In genomic region chr1:171743014-171743870, GRCh38 we compare ENCODE assay signal across 8 cellular contexts. TPM values are rescaled to one million over a fixed set of nuclear protein-coding genes. Genes with fewer than 3 reads are reported as not detected.
DNase-seq lines count a peak whose midpoint lies in the region; ATAC-seq and TF ChIP-seq lines count a peak whose summit lies in the region.

No MANE protein-coding gene starts in this region.

- H3K27ac ChIP-seq in SK-N-SH (ENCODE audit: low read depth in 2 of 2, low read length in 1 of 2), result peak overlapping the region; percentile 95 to 100
- no peak overlapping the region for H3K27ac ChIP-seq in ectodermal cell (ENCODE audit: insufficient read depth, low read depth, low read length, poor library complexity, severe bottlenecking)
- H3K27ac ChIP-seq in uterus, result peak overlapping the region; percentile 96 to 98

- H3K36me3 ChIP-seq in SK-N-SH (replicated peaks in 1 of 2; ENCODE audit: control insufficient read depth in 1 of 2, insufficient read depth in 2 of 2, low read length in 1 of 2) (peaks cover 0 to under 1% of the 10 kb centered on the region in 2 experiments), ectodermal cell (ENCODE audit: control insufficient read depth, insufficient read depth, low read length) (no peaks in the 10 kb centered on the region), uterus (no peaks in the 10 kb centered on the region)

- H3K4me3 ChIP-seq in SK-N-SH (ENCODE audit: low read depth in 2 of 2, low read length in 1 of 2), result peak overlapping the region; percentile 59 to 96
- peak overlapping the region; percentile 91 for H3K4me3 ChIP-seq in ectodermal cell (ENCODE audit: insufficient read depth, low read depth, low read length)
- peak overlapping the region; percentile 93 to 94 for H3K4me3 ChIP-seq in uterus

- H3K27me3 ChIP-seq in SK-N-SH (ENCODE audit: insufficient read depth) (no peaks in the 10 kb centered on the region), ectodermal cell (ENCODE audit: control insufficient read depth, insufficient read depth, low read length, poor library complexity, severe bottlenecking) (no peaks in the 10 kb centered on the region), uterus (no peaks in the 10 kb centered on the region)

- H2AFZ ChIP-seq in SK-N-SH (ENCODE audit: low read depth), result peak overlapping the region; percentile 95

- H3K9me3 Mint-ChIP-seq in activated naive CD4-positive, alpha-beta T cell treated with anti-CD3 and anti-CD28 coated beads, Interleukin-2, amount 10 ng/mL, durations not matched to agents 7 days and 5 days, result no peaks in the 10 kb centered on the region

- WGBS in SK-N-SH (ENCODE audit: low lambda C conversion rate), result 37% methylated on average over 9 of the region's 9 CpGs
- 43 to 46% methylated on average over 9 of the region's 9 CpGs for WGBS in ectodermal cell, 2 experiments

- no peak for ATAC-seq in GM19328 (IDR thresholded peaks at IDR 0.05; ENCODE audit: unreplicated experiment)

- CTCF ChIA-PET in activated naive CD4-positive, alpha-beta T cell treated with anti-CD3 and anti-CD28 coated beads, Interleukin-2, amount 10 ng/mL, durations not matched to agents 7 days and 5 days (lab: Charles Lee), result interaction anchor here (1.0 to 5.4 kb wide), 8 partner anchors 8 to 258 kb away, joined by 3 to 35 read pairs (median 3); partner anchors contain the start of gene PRRC2C
- CTCF ChIA-PET in SK-N-SH (lab: Yijun Ruan, JAX), result interaction anchor here (0.8 to 5.1 kb wide), 9 partner anchors 13 to 257 kb away, joined by 3 to 20 read pairs (median 3); partner anchors contain the start of genes METTL13 and PRRC2C

- TF ChIP-seq CTCF in SK-N-SH (IDR thresholded peaks at IDR 0.05), result no peak
- TF ChIP-seq CTCF in uterus (IDR thresholded peaks at IDR 0.05), result no peak

- peak overlapping the region; percentile 100 for H3K27ac Mint-ChIP-seq in activated naive CD4-positive, alpha-beta T cell treated with anti-CD3 and anti-CD28 coated beads, Interleukin-2, amount 10 ng/mL, durations not matched to agents 7 days and 5 days

- H3F3A ChIP-seq in SK-N-SH (replicated peaks; ENCODE audit: insufficient read depth), result peaks cover 10% of the 10 kb centered on the region

- peaks cover 12% of the 10 kb centered on the region for H3K36me3 Mint-ChIP-seq in activated naive CD4-positive, alpha-beta T cell treated with anti-CD3 and anti-CD28 coated beads, Interleukin-2, amount 10 ng/mL, durations not matched to agents 7 days and 5 days

- H3K4me3 Mint-ChIP-seq in activated naive CD4-positive, alpha-beta T cell treated with anti-CD3 and anti-CD28 coated beads, Interleukin-2, amount 10 ng/mL, durations not matched to agents 7 days and 5 days, result peak overlapping the region; percentile 94

- H4K20me1 ChIP-seq in SK-N-SH (ENCODE audit: insufficient read depth), result no peaks in the 10 kb centered on the region

- H3K4me1 Mint-ChIP-seq in activated naive CD4-positive, alpha-beta T cell treated with anti-CD3 and anti-CD28 coated beads, Interleukin-2, amount 10 ng/mL, durations not matched to agents 7 days and 5 days, result peaks cover 54% of the 10 kb centered on the region

- TF ChIP-seq POLR2A in uterus (IDR thresholded peaks at IDR 0.05), result peak; percentile 38 to 50

- no peak for TF ChIP-seq RAD21 in SK-N-SH (IDR thresholded peaks at IDR 0.05; ENCODE audit: low read length)

- H3K9ac ChIP-seq in SK-N-SH, result peak overlapping the region; percentile 83

- H3K9me3 ChIP-seq in SK-N-SH, result no peaks in the 10 kb centered on the region
- H3K9me3 ChIP-seq in ectodermal cell (ENCODE audit: control insufficient read depth, low read length), result no peaks in the 10 kb centered on the region
- H3K9me3 ChIP-seq in uterus, result no peaks in the 10 kb centered on the region

- H3K27me3 Mint-ChIP-seq in activated naive CD4-positive, alpha-beta T cell treated with anti-CD3 and anti-CD28 coated beads, Interleukin-2, amount 10 ng/mL, durations not matched to agents 7 days and 5 days, result no peaks in the 10 kb centered on the region

- TF ChIP-seq EP300 in SK-N-SH (IDR thresholded peaks at IDR 0.05; ENCODE audit: borderline replicate concordance in 1 of 2, low read depth in 1 of 2, low read length in 1 of 2), result no peak

- peak overlapping the region; percentile 86 for H3K4me2 ChIP-seq in SK-N-SH

- POLR2A ChIA-PET in SK-N-SH (lab: Yijun Ruan, JAX), result interaction anchor here (0.7 to 1.6 kb wide), 3 partner anchors 10 to 38 kb away, joined by 3 to 12 read pairs (median 6); partner anchors contain the start of gene METTL13

- intact Hi-C loops in uterus (cut with DNase I; ENCODE audit: low total_unique reads), result no loop called here

- peak; percentile 23 for DNase-seq in activated naive CD4-positive, alpha-beta T cell treated with anti-CD3 and anti-CD28 coated beads, Interleukin-2, amount 10 ng/mL, durations not matched to agents 7 days and 5 days
- no peak for DNase-seq in activated naive CD4-positive, alpha-beta T cell (lab: John Stamatoyannopoulos, UW)
- DNase-seq in SK-N-SH (no peak), midbrain (lab: John Stamatoyannopoulos, UW) (peak; percentile 27), uterus (peak in 1 of 2 donors; percentile 51), NCI-H2171 treated with DMSO at 0.1 percent for 48 hours (lab: John Stamatoyannopoulos, UW) (no peak)

- peaks cover 19 to 22% of the 10 kb centered on the region in 2 experiments for H3K4me1 ChIP-seq in SK-N-SH (ENCODE audit: control insufficient read depth in 1 of 2, insufficient read depth in 2 of 2, low read depth in 1 of 2, low read length in 1 of 2)
- no peaks in the 10 kb centered on the region for H3K4me1 ChIP-seq in ectodermal cell (ENCODE audit: control insufficient read depth, insufficient read depth, low read length)
- H3K4me1 ChIP-seq in uterus, result peaks cover 0 to 9% of the 10 kb centered on the region in 2 donors

- no peaks in the 10 kb centered on the region for H3K9me2 ChIP-seq in SK-N-SH

- H3K79me2 ChIP-seq in SK-N-SH (ENCODE audit: insufficient read depth), result peaks cover 26% of the 10 kb centered on the region

TF ChIP-seq in SK-N-SH, 30 proteins besides CTCF, POLR2A, EP300 and RAD21 (continues in another document):
- peak; percentile 72; the same call in 1 of the 2 replicates for TF ChIP-seq REST (IDR thresholded peaks at IDR 0.05; ENCODE audit: low read depth, low read length)
- TF ChIP-seq FOSL2 (IDR thresholded peaks at IDR 0.05; ENCODE audit: borderline replicate concordance, low read depth), result peak; percentile 64; the same call in 1 of the 2 replicates
- 0 out of 2 replicates have a peak, but pooled peaks have one; percentile 1 for TF ChIP-seq MXI1 (IDR thresholded peaks at IDR 0.05; ENCODE audit: low read depth, low read length)
- TF ChIP-seq TEAD4 (IDR thresholded peaks at IDR 0.05; ENCODE audit: borderline replicate concordance, insufficient read depth), result no peak
- TF ChIP-seq USF1 (IDR thresholded peaks at IDR 0.05; ENCODE audit: borderline replicate concordance, low read depth), result peak; percentile 62; the same call in 1 of the 2 replicates
- TF ChIP-seq MAX (IDR thresholded peaks at IDR 0.05; ENCODE audit: low read depth), result peak; percentile 38; the same call in 1 of the 2 replicates
- TF ChIP-seq TCF12 (IDR thresholded peaks at IDR 0.05), result no peak
- peak; percentile 92 for TF ChIP-seq FOXM1 (IDR thresholded peaks at IDR 0.05; ENCODE audit: low read depth)

RNA-seq across cellular contexts. Expression of gene VAMP4, which starts 1.4 kb away (rescaled TPM):
- polyA plus RNA-seq in SK-N-SH (2012; rRNA removed), result 2.5 and 3.3 TPM in 2 replicates
- 4.4 and 4.8 TPM in 2 replicates for polyA plus RNA-seq in SK-N-SH (2012; cell fraction: cytosol; rRNA removed)
- 2.6 and 5.1 TPM in 2 replicates for polyA plus RNA-seq in SK-N-SH (2012; cell fraction: nucleus; rRNA removed)
- polyA plus RNA-seq in ectodermal cell (2013, experiment 1 of 4), result 11.1 TPM
- 9.3 TPM for polyA plus RNA-seq in ectodermal cell (2013, experiment 2 of 4)
- 9.8 TPM for polyA plus RNA-seq in ectodermal cell (2013, experiment 3 of 4)
- 11.3 TPM for polyA plus RNA-seq in ectodermal cell (2013, experiment 4 of 4)
- 10 to 100 TPM in 3 of 4 donors, 1 to 10 TPM in 1; 8.2 to 30.2 (median 19.5) TPM for total RNA-seq in uterus

RNA-seq across cellular contexts. Expression of gene METTL13, which starts 38.2 kb away (rescaled TPM):
- polyA plus RNA-seq in SK-N-SH (2012; rRNA removed), result 32.7 and 41.2 TPM in 2 replicates
- 30.4 and 36.8 TPM in 2 replicates for polyA plus RNA-seq in SK-N-SH (2012; cell fraction: cytosol; rRNA removed)
- 24.8 and 31.7 TPM in 2 replicates for polyA plus RNA-seq in SK-N-SH (2012; cell fraction: nucleus; rRNA removed)
- polyA plus RNA-seq in ectodermal cell (2013, experiment 1 of 4), result 33.6 TPM
- polyA plus RNA-seq in ectodermal cell (2013, experiment 2 of 4), result 38.1 TPM
- polyA plus RNA-seq in ectodermal cell (2013, experiment 3 of 4), result 21.5 TPM
- polyA plus RNA-seq in ectodermal cell (2013, experiment 4 of 4), result 25.8 TPM
- total RNA-seq in uterus, result 10 to 100 TPM in 2 of 4 donors, 1 to 10 TPM in 2; 6.7 to 23.0 (median 12.3) TPM

Comparison
In these comparisons a context has a peak if more than half of its experiments do, and no peak if none do; other contexts are left out.
1. DNase-seq: peak in activated naive CD4-positive, alpha-beta T cell treated with anti-CD3 and anti-CD28 coated beads, Interleukin-2, amount 10 ng/mL, durations not matched to agents 7 days and 5 days (single experiment) and midbrain (single experiment); none in activated naive CD4-positive, alpha-beta T cell (0 of 4), SK-N-SH (single experiment) and NCI-H2171 treated with DMSO at 0.1 percent for 48 hours (single experiment).
2. Peak in every context shown above with its lines, with median percentiles within 50 percentile points of each other: H3K4me3 ChIP-seq.